ENCODE assay signal across 22 cellular contexts in the genomic region with DNA sequence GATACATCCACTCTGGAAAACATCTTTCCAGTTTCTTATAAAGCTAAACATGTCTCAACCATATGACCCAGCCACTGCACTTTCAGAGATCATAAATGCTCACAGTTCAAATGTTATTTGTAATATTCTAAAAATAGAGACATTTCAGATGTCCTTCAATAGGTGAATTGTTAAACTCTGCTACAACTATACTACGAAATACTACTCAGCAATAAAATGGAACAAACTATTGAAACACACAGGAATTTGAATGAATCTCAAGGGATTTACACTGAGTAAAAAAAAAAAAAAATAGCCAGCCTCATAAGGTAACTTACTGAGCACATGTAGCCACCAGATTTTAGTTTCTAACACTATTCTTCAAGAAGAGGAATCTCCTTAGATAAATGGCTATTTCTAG.
"Had no signal": no experiment of that assay in that cellular context is flagged by ENCODE, and none has a peak within 500 bp of the region (broad histone marks: within the 10 kb centered on the region; RNA-seq: fewer than 3 reads in every experiment).

No MANE protein-coding gene starts in this region.

- H3K27ac ChIP-seq: RWPE1, SK-N-MC had no signal

- H3K36me3 ChIP-seq: MG63 had no signal

- H3K27me3 ChIP-seq: MG63 had no signal

- H3K4me3 ChIP-seq: MG63, SK-N-MC had no signal

- DNase-seq: IMR-90, Karpas-422, KG1, MG63, NCI-H1092, NCI-H1105 treated with DMSO at 0.1 percent for 48 hours, NCI-H1417 treated with DMSO at 0.1 percent for 48 hours, NCI-H146, NCI-H1694 treated with DMSO at 0.1 percent for 48 hours, NCI-H1930, NCI-H2081, NCI-H2107, NCI-H2227 treated with DMSO at 0.1 percent for 48 hours, NCI-H524, NCI-H526 treated with DMSO at 0.1 percent for 48 hours, NCI-H748 treated with DMSO at 0.1 percent for 48 hours, PC-3, SHP77 had no signal

- H3K9me3 ChIP-seq: MG63 had no signal

- ATAC-seq: HepG2, Panc1, PC-3 had no signal
